15 cellular contexts compared by ENCODE assay signal in genomic region chr2:207115715-207116364, GRCh38. TPM values are rescaled to one million over a fixed set of nuclear protein-coding genes. Genes with fewer than 3 reads are reported as not detected.
DNase-seq lines count a peak whose midpoint lies in the region; ATAC-seq and TF ChIP-seq lines count a peak whose summit lies in the region.
"Had no signal": no experiment of that assay in that cellular context is flagged by ENCODE, and none has a peak within 500 bp of the region (broad histone marks: within the 10 kb centered on the region; RNA-seq: fewer than 3 reads in every experiment).

No MANE protein-coding gene starts in this region.

- no peaks in the 10 kb centered on the region for H3K27me3 ChIP-seq in GM23248 (replicated peaks; ENCODE audit: insufficient read depth)
- no peaks in the 10 kb centered on the region for H3K27me3 ChIP-seq in right cardiac atrium (ENCODE audit: control insufficient read depth, insufficient read depth)
- no peaks in the 10 kb centered on the region for H3K27me3 ChIP-seq in sigmoid colon
- H3K27me3 ChIP-seq: SJCRH30, spleen had no signal

- peaks cover 100% of the 10 kb centered on the region for H3K79me2 ChIP-seq in GM23248 (ENCODE audit: insufficient read depth)

- H3K9ac ChIP-seq in GM23248, result peak overlapping the region; percentile 14; the same call in 1 of the 2 replicates

- peak overlapping the region; percentile 59 for H3K27ac Mint-ChIP-seq in chondrocyte (ENCODE audit: unreplicated experiment)
- H3K27ac Mint-ChIP-seq: activated CD4-positive, alpha-beta T cell treated with anti-CD3 and anti-CD28 coated beads for 36 hours; IgD-negative memory B cell; mesothelial cell of epicardium had no signal

- peak overlapping the region; percentile 38 for H3K4me2 ChIP-seq in GM23248 (ENCODE audit: unreplicated experiment)

- in situ Hi-C loops in GM23248 (cut with MboI), result no loop called here

- WGBS in GM23248 (ENCODE audit: low coverage in 1 of 2, low lambda C conversion rate in 2 of 2, missing lambda C conversion rate in 2 of 2), 2 experiments, result 10 to 11% methylated on average over 6 of the region's 6 CpGs
- 23% methylated on average over 6 of the region's 6 CpGs for WGBS in right cardiac atrium
- 69 to 81% methylated on average over 6 of the region's 6 CpGs for WGBS in sigmoid colon, 2 donors

- peaks cover 55% of the 10 kb centered on the region for H3K4me1 Mint-ChIP-seq in chondrocyte (ENCODE audit: low read depth)

- TF ChIP-seq POLR2A in sigmoid colon (IDR thresholded peaks at IDR 0.05), result no peak

- peaks cover 10% of the 10 kb centered on the region for H3K36me3 Mint-ChIP-seq in chondrocyte (ENCODE audit: low read depth)
- H3K36me3 Mint-ChIP-seq: mesothelial cell of epicardium had no signal

- H3K9me2 ChIP-seq in GM23248 (ENCODE audit: insufficient read depth), result no peaks in the 10 kb centered on the region

- peaks cover 84% of the 10 kb centered on the region for H3F3A ChIP-seq in GM23248 (ENCODE audit: insufficient read depth)

- H3K27ac ChIP-seq in GM23248 (peak overlapping the region; percentile 18), right cardiac atrium (ENCODE audit: low read length) (no peak overlapping the region), sigmoid colon (peak overlapping the region in 3 of 4 donors; percentile 6 to 48 (median 25))
- H3K27ac ChIP-seq: SJCRH30 had no signal

- DNase-seq in GM23248 (peak; percentile 79), chondrocyte (ENCODE audit: low spot score) (no peak), right cardiac atrium (peak in 2 of 3 donors; percentile 30 to 38), sigmoid colon (peak; percentile 74), 8988T (no peak), foreskin melanocyte (no peak)
- DNase-seq: activated CD4-positive, alpha-beta T cell treated with anti-CD3 and anti-CD28 coated beads for 36 hours; activated naive CD4-positive, alpha-beta T cell treated with anti-CD3 and anti-CD28 coated beads, Interleukin-2, amount 50 U/mL, for 16 hours; spleen; stimulated activated CD8-positive, alpha-beta memory T cell treated with anti-CD3 and anti-CD28 coated beads, Interleukin-4, amount 100 ng/mL, for 48 hours had no signal

- no peaks in the 10 kb centered on the region for H3K9me3 ChIP-seq in GM23248 (ENCODE audit: low read depth)
- no peaks in the 10 kb centered on the region for H3K9me3 ChIP-seq in right cardiac atrium (ENCODE audit: control insufficient read depth, low read length)
- no peaks in the 10 kb centered on the region for H3K9me3 ChIP-seq in sigmoid colon
- H3K9me3 ChIP-seq: SJCRH30, spleen had no signal

- no peak for TF ChIP-seq EP300 in sigmoid colon (IDR thresholded peaks at IDR 0.05)

- peak; percentile 56 for TF ChIP-seq CTCF in chondrocyte (IDR thresholded peaks at IDR 0.05)
- TF ChIP-seq CTCF in sigmoid colon (IDR thresholded peaks at IDR 0.05), result peak in 1 of 4 experiments; percentile 10

- no peak overlapping the region for H2AFZ ChIP-seq in GM23248

- ATAC-seq in right cardiac atrium (peak; percentile 70 to 78), HG03571 (IDR thresholded peaks at IDR 0.05; ENCODE audit: unreplicated experiment) (no peak), HG03135 (IDR thresholded peaks at IDR 0.05; ENCODE audit: unreplicated experiment) (no peak)
- ATAC-seq: activated CD4-positive, alpha-beta T cell treated with anti-CD3 and anti-CD28 coated beads for 36 hours had no signal

- H3K9me3 Mint-ChIP-seq in chondrocyte (ENCODE audit: low read depth), result no peaks in the 10 kb centered on the region
- H3K9me3 Mint-ChIP-seq: IgD-negative memory B cell, mesothelial cell of epicardium had no signal

- peak overlapping the region; percentile 13; the same call in 1 of the 2 replicates for H3K4me3 ChIP-seq in GM23248
- no peak overlapping the region for H3K4me3 ChIP-seq in right cardiac atrium (ENCODE audit: low read length)
- no peak overlapping the region for H3K4me3 ChIP-seq in sigmoid colon
- H3K4me3 ChIP-seq: SJCRH30 had no signal

- H3K4me1 ChIP-seq in GM23248 (ENCODE audit: insufficient read depth) (peaks cover 27% of the 10 kb centered on the region), right cardiac atrium (ENCODE audit: control insufficient read depth, insufficient read depth, low read length) (peaks cover 6% of the 10 kb centered on the region), sigmoid colon (peaks cover 0 to 75% (median 31%) of the 10 kb centered on the region in 4 donors)

- H3K36me3 ChIP-seq in GM23248 (ENCODE audit: low read depth) (peaks cover 55% of the 10 kb centered on the region), sigmoid colon (peaks cover 0 to 20% (median 0%) of the 10 kb centered on the region in 4 donors)
- H3K36me3 ChIP-seq: SJCRH30 had no signal

- intact Hi-C loops in right cardiac atrium (cut with DNase I), result no loop called here
- intact Hi-C loops in sigmoid colon (cut with DNase I), result no loop called here

- H4K20me1 ChIP-seq in GM23248 (ENCODE audit: insufficient read depth), result peaks cover 11% of the 10 kb centered on the region; the same call in 1 of the 2 replicates

- H3K4me3 Mint-ChIP-seq in chondrocyte (ENCODE audit: unreplicated experiment), result no peak overlapping the region
- H3K4me3 Mint-ChIP-seq: activated CD4-positive, alpha-beta T cell treated with anti-CD3 and anti-CD28 coated beads for 36 hours; IgD-negative memory B cell; mesothelial cell of epicardium had no signal

- no peaks in the 10 kb centered on the region for H3K27me3 Mint-ChIP-seq in chondrocyte (ENCODE audit: low read depth)
- H3K27me3 Mint-ChIP-seq: activated CD4-positive, alpha-beta T cell treated with anti-CD3 and anti-CD28 coated beads for 36 hours; IgD-negative memory B cell had no signal

RNA-seq across cellular contexts. Expression of gene KLF7, which starts 49.9 kb away (rescaled TPM):
- 22.5 and 43.0 TPM in 2 replicates for total RNA-seq in GM23248 (2014; rRNA removed; shearing (Covaris generic))
- polyA plus RNA-seq in GM23248 (2016; fragmentation: Nextera tagmentation; extraction: Ambion mirVana), result 35.8 and 39.4 TPM in 2 replicates
- 37.5 to 46.2 TPM (median 38.5 TPM) in 3 replicates for total RNA-seq in chondrocyte
- 10 to 100 TPM; 18.2 to 35.6 (median 27.0) TPM for total RNA-seq in right cardiac atrium
- polyA plus RNA-seq in right cardiac atrium, result 6.0 TPM
- 10 to 100 TPM; 21.2 to 52.1 (median 25.1) TPM for total RNA-seq in sigmoid colon
- 1 to 10 TPM in 1 of 3 donors, under 1 TPM in 2; 0.60 to 7.8 (median 0.69) TPM for polyA plus RNA-seq in sigmoid colon

Comparison
In these comparisons a context has a peak if more than half of its experiments do, and no peak if none do; other contexts are left out.
1. DNase-seq: peak in GM23248 (single experiment), right cardiac atrium (2 of 3) and sigmoid colon (single experiment); none in chondrocyte (single experiment), 8988T (single experiment) and foreskin melanocyte (single experiment).
2. ATAC-seq: peak in right cardiac atrium (2 of 2); none in HG03571 (single experiment) and HG03135 (single experiment).